Comparison of ENCODE assay signal across 9 cellular contexts in genomic region chr11:46332568-46333128, GRCh38. TPM values are rescaled to one million over a fixed set of nuclear protein-coding genes. Genes with fewer than 3 reads are reported as not detected.
DNase-seq lines count a peak whose midpoint lies in the region; ATAC-seq, FAIRE-seq and TF ChIP-seq lines count a peak whose summit lies in the region.
"Had no signal": no experiment of that assay in that cellular context is flagged by ENCODE, and none has a peak within 500 bp of the region (broad histone marks: within the 10 kb centered on the region; RNA-seq: fewer than 3 reads in every experiment).

No MANE protein-coding gene starts in this region.

- peaks cover 10% of the 10 kb centered on the region for H3K9me3 Mint-ChIP-seq in glutamatergic neuron (ENCODE audit: unreplicated experiment)

- H3K36me3 ChIP-seq in gastrocnemius medialis = no peaks in the 10 kb centered on the region

- H3K4me1 Mint-ChIP-seq in glutamatergic neuron (ENCODE audit: low read depth, unreplicated experiment) = peaks cover 27% of the 10 kb centered on the region

- peaks cover 30 to 51% (median 40%) of the 10 kb centered on the region in 3 donors for H3K27me3 ChIP-seq in gastrocnemius medialis

- H3K36me3 Mint-ChIP-seq in glutamatergic neuron (ENCODE audit: unreplicated experiment) = no peaks in the 10 kb centered on the region

- ATAC-seq in gastrocnemius medialis (peak in 1 of 2 donors; percentile 12), GM18858 (IDR thresholded peaks at IDR 0.05; ENCODE audit: unreplicated experiment) (no peak), GM21381 (IDR thresholded peaks at IDR 0.05; ENCODE audit: unreplicated experiment) (no peak), HG02840 (IDR thresholded peaks at IDR 0.05; ENCODE audit: low FRiP score, unreplicated experiment) (no peak)

- peaks cover 0 to 7% of the 10 kb centered on the region in 2 donors for H3K4me1 ChIP-seq in gastrocnemius medialis

- H3K27ac Mint-ChIP-seq in glutamatergic neuron (ENCODE audit: unreplicated experiment) = no peak overlapping the region

- no peak for FAIRE-seq in D721Med (lab: Jason Lieb, UNC)

- peak overlapping the region; percentile 34 to 50 (median 39) for H3K4me3 ChIP-seq in gastrocnemius medialis

- no peak for TF ChIP-seq POLR2A in gastrocnemius medialis (IDR thresholded peaks at IDR 0.05)

- H3K9me3 ChIP-seq in gastrocnemius medialis = no peaks in the 10 kb centered on the region

- no peak overlapping the region for H3K27ac ChIP-seq in gastrocnemius medialis

- in situ Hi-C loops in gastrocnemius medialis (cut with MboI; ENCODE audit: low sequenced_read_pairs in 4 of 4) = no loop called here

- no peak for TF ChIP-seq CTCF in glutamatergic neuron (IDR thresholded peaks at IDR 0.05; ENCODE audit: partially characterized antibody, unreplicated experiment)
- TF ChIP-seq CTCF in gastrocnemius medialis (IDR thresholded peaks at IDR 0.05 in 4 of 5, conservative IDR thresholded peaks at IDR 0.05 in 1 of 5) = no peak
- no peak for TF ChIP-seq CTCF in D721Med (IDR thresholded peaks at IDR 0.05; ENCODE audit: insufficient read depth, missing control alignments)

- DNase-seq in HuH-7 (ENCODE audit: low spot score) (peak; percentile 56), glutamatergic neuron (peak; percentile 50), gastrocnemius medialis (no peak), D721Med (ENCODE audit: insufficient read length, low spot score) (no peak)
- DNase-seq in activated CD8-positive, alpha-beta memory T cell treated with anti-CD3 and anti-CD28 coated beads, Interleukin-2, amount 50 U/mL, for 48 hours = peak; percentile 78

- intact Hi-C loops in gastrocnemius medialis (cut with DNase I; ENCODE audit: low total_unique reads) = no loop called here

- peak overlapping the region; percentile 61 for H3K4me3 Mint-ChIP-seq in glutamatergic neuron (ENCODE audit: unreplicated experiment)

- peaks cover 10% of the 10 kb centered on the region for H3K27me3 Mint-ChIP-seq in glutamatergic neuron (ENCODE audit: unreplicated experiment)

RNA-seq across cellular contexts. Expression of gene DGKZ, which starts 14.6 kb away (rescaled TPM):
- total RNA-seq in glutamatergic neuron (ENCODE audit: unreplicated experiment) (60.9 TPM), gastrocnemius medialis (100 to 1,000 TPM; 127 to 155 (median 131) TPM)

RNA-seq across cellular contexts. Expression of gene MDK, which starts 48.8 kb away (rescaled TPM):
- total RNA-seq in glutamatergic neuron (ENCODE audit: unreplicated experiment) (846 TPM), gastrocnemius medialis (1 to 10 TPM in 2 of 4 donors, not detected in 2; 1.6 to 1.9 TPM)

RNA-seq across cellular contexts. Expression of gene CREB3L1, which starts 55.2 kb away (rescaled TPM):
- total RNA-seq in glutamatergic neuron (ENCODE audit: unreplicated experiment) (6.1 TPM), gastrocnemius medialis (under 1 TPM; 0.27 to 0.69 (median 0.57) TPM)

RNA-seq across cellular contexts. Expression of gene CHRM4, which starts 58.9 kb away (rescaled TPM):
- total RNA-seq in glutamatergic neuron (ENCODE audit: unreplicated experiment) (8.5 TPM), gastrocnemius medialis (not detected)
- total RNA-seq: lung microvascular endothelial cell had no signal

Comparison
In these comparisons a context has a peak if more than half of its experiments do, and no peak if none do; other contexts are left out.
1. DNase-seq: peak in HuH-7 (single experiment), activated CD8-positive, alpha-beta memory T cell treated with anti-CD3 and anti-CD28 coated beads, Interleukin-2, amount 50 U/mL, for 48 hours (single experiment) and glutamatergic neuron (single experiment); none in gastrocnemius medialis (0 of 2) and D721Med (single experiment).
2. RNA of gene MDK, which starts 48.8 kb away (total RNA-seq): 846 TPM in glutamatergic neuron (single experiment); 1.6 to 1.9 TPM in gastrocnemius medialis; every median in the first group is over 100 times any median in the second.